Comparison of ENCODE assay signal across 8 cellular contexts in genomic region chr1:151459331-151460046, GRCh38. TPM values are rescaled to one million over a fixed set of nuclear protein-coding genes. Genes with fewer than 3 reads are reported as not detected.
DNase-seq lines count a peak whose midpoint lies in the region; ATAC-seq and TF ChIP-seq lines count a peak whose summit lies in the region.

A gene with protein sequence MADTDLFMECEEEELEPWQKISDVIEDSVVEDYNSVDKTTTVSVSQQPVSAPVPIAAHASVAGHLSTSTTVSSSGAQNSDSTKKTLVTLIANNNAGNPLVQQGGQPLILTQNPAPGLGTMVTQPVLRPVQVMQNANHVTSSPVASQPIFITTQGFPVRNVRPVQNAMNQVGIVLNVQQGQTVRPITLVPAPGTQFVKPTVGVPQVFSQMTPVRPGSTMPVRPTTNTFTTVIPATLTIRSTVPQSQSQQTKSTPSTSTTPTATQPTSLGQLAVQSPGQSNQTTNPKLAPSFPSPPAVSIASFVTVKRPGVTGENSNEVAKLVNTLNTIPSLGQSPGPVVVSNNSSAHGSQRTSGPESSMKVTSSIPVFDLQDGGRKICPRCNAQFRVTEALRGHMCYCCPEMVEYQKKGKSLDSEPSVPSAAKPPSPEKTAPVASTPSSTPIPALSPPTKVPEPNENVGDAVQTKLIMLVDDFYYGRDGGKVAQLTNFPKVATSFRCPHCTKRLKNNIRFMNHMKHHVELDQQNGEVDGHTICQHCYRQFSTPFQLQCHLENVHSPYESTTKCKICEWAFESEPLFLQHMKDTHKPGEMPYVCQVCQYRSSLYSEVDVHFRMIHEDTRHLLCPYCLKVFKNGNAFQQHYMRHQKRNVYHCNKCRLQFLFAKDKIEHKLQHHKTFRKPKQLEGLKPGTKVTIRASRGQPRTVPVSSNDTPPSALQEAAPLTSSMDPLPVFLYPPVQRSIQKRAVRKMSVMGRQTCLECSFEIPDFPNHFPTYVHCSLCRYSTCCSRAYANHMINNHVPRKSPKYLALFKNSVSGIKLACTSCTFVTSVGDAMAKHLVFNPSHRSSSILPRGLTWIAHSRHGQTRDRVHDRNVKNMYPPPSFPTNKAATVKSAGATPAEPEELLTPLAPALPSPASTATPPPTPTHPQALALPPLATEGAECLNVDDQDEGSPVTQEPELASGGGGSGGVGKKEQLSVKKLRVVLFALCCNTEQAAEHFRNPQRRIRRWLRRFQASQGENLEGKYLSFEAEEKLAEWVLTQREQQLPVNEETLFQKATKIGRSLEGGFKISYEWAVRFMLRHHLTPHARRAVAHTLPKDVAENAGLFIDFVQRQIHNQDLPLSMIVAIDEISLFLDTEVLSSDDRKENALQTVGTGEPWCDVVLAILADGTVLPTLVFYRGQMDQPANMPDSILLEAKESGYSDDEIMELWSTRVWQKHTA (N-terminal part only) (minus strand): TSS chr1:151459494. CDS start chr1:151442204, 17,290 bp downstream.

- H3K9me2 ChIP-seq in GM23338 (ENCODE audit: insufficient read depth), result no peaks in the 10 kb centered on the region

- TF ChIP-seq CTCF in GM23338 (conservative IDR thresholded peaks at IDR 0.05; ENCODE audit: low read depth in 2 of 2) (no peak), fibroblast of mammary gland (conservative IDR thresholded peaks at IDR 0.05; ENCODE audit: control insufficient read depth, insufficient read depth, low read depth, low read length) (no peak)

- peaks cover 28% of the 10 kb centered on the region for H4K20me1 ChIP-seq in GM23338 (replicated peaks; ENCODE audit: insufficient read depth)

- peak within 1 kb of the TSS; percentile 95 for H3K4me3 ChIP-seq in GM23338
- H3K4me3 ChIP-seq in fibroblast of mammary gland (ENCODE audit: control insufficient read depth, low read depth, low read length), result peak within 1 kb of the TSS; percentile 94

- peaks cover 39% of the 10 kb centered on the region for H3K79me2 ChIP-seq in GM23338 (replicated peaks; ENCODE audit: insufficient read depth)

- no peaks in the 10 kb centered on the region for H3K27me3 ChIP-seq in GM23338 (ENCODE audit: insufficient read depth)

- TF ChIP-seq POLR2A in Raji (IDR thresholded peaks at IDR 0.05; ENCODE audit: insufficient read depth, low read depth, low read length), result peak; percentile 65

- H3K36me3 Mint-ChIP-seq in GM23338 (ENCODE audit: low read depth), result peaks cover 3% of the 10 kb centered on the region; the same call in 2 of the 3 replicates
- H3K36me3 Mint-ChIP-seq in activated T-helper 2 cell treated with anti-CD3 and anti-CD28 coated beads, Interferon-gamma antibody, Interleukin-2, Interleukin-4, amounts not matched to agents 10 μg/mL and 5 μg/mL and 100 μg/mL, durations not matched to agents 14 hours and 24 hours and 36 hours (ENCODE audit: low read depth), result peaks cover 10% of the 10 kb centered on the region
- H3K36me3 Mint-ChIP-seq in naive thymus-derived CD8-positive, alpha-beta T cell, result peaks cover 0 to 6% (median 2%) of the 10 kb centered on the region in 3 donors
- peaks cover 3% of the 10 kb centered on the region in 2 donors for H3K36me3 Mint-ChIP-seq in stimulated activated naive B cell treated with anti-CD40 and anti-IgM and Interleukin-4, amounts not matched to agents 10 μg/mL and 1 μg/mL and 100 μg/mL, for 72 hours

- H3K27ac ChIP-seq in GM23338 (ENCODE audit: low read depth), result peak within 1 kb of the TSS; percentile 91

- peak within 1 kb of the TSS; percentile 87 for H3K4me3 Mint-ChIP-seq in GM23338
- H3K4me3 Mint-ChIP-seq in activated T-helper 2 cell treated with anti-CD3 and anti-CD28 coated beads, Interferon-gamma antibody, Interleukin-2, Interleukin-4, amounts not matched to agents 10 μg/mL and 5 μg/mL and 100 μg/mL, durations not matched to agents 14 hours and 24 hours and 36 hours (ENCODE audit: low read depth), result peak within 1 kb of the TSS; percentile 93
- H3K4me3 Mint-ChIP-seq in naive thymus-derived CD8-positive, alpha-beta T cell, result peak within 1 kb of the TSS; percentile 89 to 96 (median 94)
- H3K4me3 Mint-ChIP-seq in stimulated activated naive B cell treated with anti-CD40 and anti-IgM and Interleukin-4, amounts not matched to agents 10 μg/mL and 1 μg/mL and 100 μg/mL, for 72 hours, result peak within 1 kb of the TSS; percentile 83 to 88

- no peaks in the 10 kb centered on the region for H3K36me3 ChIP-seq in GM23338 (ENCODE audit: insufficient read depth)

- H3K27ac Mint-ChIP-seq in GM23338, result peak within 1 kb of the TSS; percentile 97
- H3K27ac Mint-ChIP-seq in activated T-helper 2 cell treated with anti-CD3 and anti-CD28 coated beads, Interferon-gamma antibody, Interleukin-2, Interleukin-4, amounts not matched to agents 10 μg/mL and 5 μg/mL and 100 μg/mL, durations not matched to agents 14 hours and 24 hours and 36 hours, result peak within 1 kb of the TSS; percentile 94
- peak within 1 kb of the TSS; percentile 92 to 98 (median 95) for H3K27ac Mint-ChIP-seq in naive thymus-derived CD8-positive, alpha-beta T cell
- peak within 1 kb of the TSS; percentile 97 for H3K27ac Mint-ChIP-seq in stimulated activated naive B cell treated with anti-CD40 and anti-IgM and Interleukin-4, amounts not matched to agents 10 μg/mL and 1 μg/mL and 100 μg/mL, for 72 hours

- H3K4me1 ChIP-seq in GM23338 (ENCODE audit: insufficient read depth), result peaks cover 15% of the 10 kb centered on the region

- POLR2A ChIA-PET in naive thymus-derived CD8-positive, alpha-beta T cell (lab: Charles Lee), result interaction anchor here (0.5 to 3.7 kb wide), 6 partner anchors 8 to 449 kb away, joined by 3 to 39 read pairs (median 5); partner anchors contain the start of gene CGN

- DNase-seq in DMS153 (lab: John Stamatoyannopoulos, UW), result peak; percentile 93
- peak; percentile 98 for DNase-seq in GM23338 (ENCODE audit: low spot score)
- peak; percentile 94 for DNase-seq in M059J (ENCODE audit: low read depth)
- DNase-seq in activated T-helper 2 cell treated with anti-CD3 and anti-CD28 coated beads, Interferon-gamma antibody, Interleukin-2, Interleukin-4, amounts not matched to agents 10 μg/mL and 5 μg/mL and 100 μg/mL, durations not matched to agents 14 hours and 24 hours and 36 hours (ENCODE audit: low spot score), result peak; percentile 89
- peak; percentile 97 for DNase-seq in fibroblast of mammary gland (ENCODE audit: low read depth)
- peak; percentile 82 to 97 (median 94) for DNase-seq in naive thymus-derived CD8-positive, alpha-beta T cell
- DNase-seq in stimulated activated naive B cell treated with anti-CD40 and anti-IgM and Interleukin-4, amounts not matched to agents 10 μg/mL and 1 μg/mL and 100 μg/mL, for 72 hours, result peak; percentile 92

- peak; percentile 89 for ATAC-seq in GM23338
- ATAC-seq in naive thymus-derived CD8-positive, alpha-beta T cell, result peak; percentile 58 to 74
- peak; percentile 86 to 88 for ATAC-seq in stimulated activated naive B cell treated with anti-CD40 and anti-IgM and Interleukin-4, amounts not matched to agents 10 μg/mL and 1 μg/mL and 100 μg/mL, for 72 hours (replicated peaks)

- H3K4me2 ChIP-seq in GM23338, result peak within 1 kb of the TSS; percentile 98

- peaks cover 14% of the 10 kb centered on the region for H3K4me1 Mint-ChIP-seq in GM23338
- H3K4me1 Mint-ChIP-seq in activated T-helper 2 cell treated with anti-CD3 and anti-CD28 coated beads, Interferon-gamma antibody, Interleukin-2, Interleukin-4, amounts not matched to agents 10 μg/mL and 5 μg/mL and 100 μg/mL, durations not matched to agents 14 hours and 24 hours and 36 hours (ENCODE audit: low read depth), result peaks cover 17% of the 10 kb centered on the region
- H3K4me1 Mint-ChIP-seq in naive thymus-derived CD8-positive, alpha-beta T cell, result peaks cover 10 to 32% (median 27%) of the 10 kb centered on the region in 4 donors
- H3K4me1 Mint-ChIP-seq in stimulated activated naive B cell treated with anti-CD40 and anti-IgM and Interleukin-4, amounts not matched to agents 10 μg/mL and 1 μg/mL and 100 μg/mL, for 72 hours, result peaks cover 12 to 26% of the 10 kb centered on the region in 2 donors

- 0 out of 2 replicates have a peak, but pooled peaks cover 12% of the 10 kb centered on the region for H3F3A ChIP-seq in GM23338 (replicated peaks; ENCODE audit: low read depth)

- intact Hi-C loops in activated T-helper 2 cell treated with anti-CD3 and anti-CD28 coated beads, Interferon-gamma antibody, Interleukin-2, Interleukin-4, amounts not matched to agents 10 μg/mL and 5 μg/mL and 100 μg/mL, durations not matched to agents 14 hours and 24 hours and 36 hours (cut with micrococcal nuclease), result loop anchor here (1.0 to 10.0 kb wide), 7 partner anchors 14 to 575 kb away; partner anchors contain the start of genes C2CD4D, CGN, RORC and S100A11

- H3K27me3 Mint-ChIP-seq in GM23338 (ENCODE audit: insufficient read depth, low read depth, poor library complexity), result peaks cover 12% of the 10 kb centered on the region
- H3K27me3 Mint-ChIP-seq in activated T-helper 2 cell treated with anti-CD3 and anti-CD28 coated beads, Interferon-gamma antibody, Interleukin-2, Interleukin-4, amounts not matched to agents 10 μg/mL and 5 μg/mL and 100 μg/mL, durations not matched to agents 14 hours and 24 hours and 36 hours (ENCODE audit: low read depth), result peaks cover 11% of the 10 kb centered on the region
- H3K27me3 Mint-ChIP-seq in naive thymus-derived CD8-positive, alpha-beta T cell, result peaks cover 13 to 27% (median 23%) of the 10 kb centered on the region in 5 donors
- peaks cover 17 to 23% of the 10 kb centered on the region in 2 donors for H3K27me3 Mint-ChIP-seq in stimulated activated naive B cell treated with anti-CD40 and anti-IgM and Interleukin-4, amounts not matched to agents 10 μg/mL and 1 μg/mL and 100 μg/mL, for 72 hours

- H3K9me3 Mint-ChIP-seq in GM23338, result no peaks in the 10 kb centered on the region
- H3K9me3 Mint-ChIP-seq in activated T-helper 2 cell treated with anti-CD3 and anti-CD28 coated beads, Interferon-gamma antibody, Interleukin-2, Interleukin-4, amounts not matched to agents 10 μg/mL and 5 μg/mL and 100 μg/mL, durations not matched to agents 14 hours and 24 hours and 36 hours, result no peaks in the 10 kb centered on the region
- H3K9me3 Mint-ChIP-seq in naive thymus-derived CD8-positive, alpha-beta T cell, result peaks cover 0 to 2% (median 0%) of the 10 kb centered on the region in 9 donors
- H3K9me3 Mint-ChIP-seq in stimulated activated naive B cell treated with anti-CD40 and anti-IgM and Interleukin-4, amounts not matched to agents 10 μg/mL and 1 μg/mL and 100 μg/mL, for 72 hours, result no peaks in the 10 kb centered on the region

- H2AFZ ChIP-seq in GM23338, result peak within 1 kb of the TSS; percentile 11; the same call in 1 of the 2 replicates

TF ChIP-seq in GM23338, 12 proteins besides CTCF, POLR2A, EP300 and RAD21 (continues in another document):
- TF ChIP-seq CREB1 (CRISPR knock-in tag; IDR thresholded peaks at IDR 0.05; ENCODE audit: low read depth) (peak; percentile 97), JUNB (IDR thresholded peaks at IDR 0.05; ENCODE audit: unreplicated experiment) (no peak), ZNF331 (CRISPR knock-in tag; IDR thresholded peaks at IDR 0.05; ENCODE audit: low read depth) (no peak)

RNA-seq across cellular contexts. Expression of the gene that starts here (rescaled TPM):
- 65.1 and 72.5 TPM in 2 replicates for total RNA-seq in GM23338 (2014; rRNA removed; shearing (Covaris generic))
- polyA plus RNA-seq in GM23338 (2016; fragmentation: Nextera tagmentation; extraction: Ambion mirVana), result 34.7 and 47.0 TPM in 2 replicates
- total RNA-seq in M059J (2014; rRNA removed; shearing (Covaris generic)), result 14.2 and 21.6 TPM in 2 replicates
- 89.1 and 93.7 TPM in 2 replicates for total RNA-seq in activated T-helper 2 cell treated with anti-CD3 and anti-CD28 coated beads, Interferon-gamma antibody, Interleukin-2, Interleukin-4, amounts not matched to agents 10 μg/mL and 5 μg/mL and 100 μg/mL, durations not matched to agents 14 hours and 24 hours and 36 hours
- total RNA-seq in naive thymus-derived CD8-positive, alpha-beta T cell, result 100 to 1,000 TPM; 101 to 112 TPM
- 1 to 10 TPM; 5.9 to 9.5 (median 9.0) TPM for polyA plus RNA-seq in naive thymus-derived CD8-positive, alpha-beta T cell

Comparison
In these comparisons a context has a peak if more than half of its experiments do, and no peak if none do; other contexts are left out.
1. Peak in every context shown above with its lines: DNase-seq, ATAC-seq, H3K4me3 ChIP-seq and H3K27ac ChIP-seq.